25 cellular contexts compared by ENCODE assay signal in the genomic region with DNA sequence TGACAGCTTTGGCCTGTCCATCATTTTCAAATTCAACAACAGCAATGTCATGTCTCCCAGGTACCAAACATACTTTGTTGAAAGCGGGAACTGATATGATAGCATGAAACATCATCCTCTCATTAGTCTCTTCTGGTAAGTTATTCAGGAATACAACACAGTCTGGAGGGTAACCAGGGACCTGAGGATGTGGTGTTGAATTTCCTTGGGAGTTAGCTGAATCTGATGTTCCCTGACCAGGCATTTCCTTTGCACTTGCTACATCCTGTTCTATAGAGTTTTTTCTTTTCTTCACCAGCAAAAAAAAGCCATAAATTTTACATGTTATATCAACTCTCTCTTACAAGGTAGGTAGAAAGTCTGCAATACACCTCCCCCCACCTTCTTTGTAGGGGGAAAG.
DNase-seq lines count a peak whose midpoint lies in the region; ATAC-seq lines count a peak whose summit lies in the region.
"Had no signal": no experiment of that assay in that cellular context is flagged by ENCODE, and none has a peak within 500 bp of the region (broad histone marks: within the 10 kb centered on the region; RNA-seq: fewer than 3 reads in every experiment).

No MANE protein-coding gene starts in this region.

- POLR2A ChIA-PET in T-cell (lab: Charles Lee), result no interaction called here

- no peak overlapping the region for H3K4ac ChIP-seq in neuronal stem cell (ENCODE audit: low read length)

- H2BK12ac ChIP-seq in neuronal stem cell (ENCODE audit: low read length), result no peak overlapping the region

- H3K9ac ChIP-seq in neuronal stem cell (ENCODE audit: low read depth, low read length, poor library complexity), result no peak overlapping the region
- H3K9ac ChIP-seq: BLaER1 had no signal

- H3K4me3 ChIP-seq in neuronal stem cell (ENCODE audit: low read length in 2 of 2), result no peak overlapping the region
- H3K4me3 ChIP-seq: BLaER1, body of pancreas, GM12878, heart right ventricle, SJCRH30 had no signal

- H2BK120ac ChIP-seq in neuronal stem cell (ENCODE audit: low read depth, low read length), result no peak overlapping the region

- H3K9me3 Mint-ChIP-seq in activated T-cell treated with anti-CD3 and anti-CD28 coated beads, Interleukin-2, amount 50 U/mL, for 72 hours, result no peaks in the 10 kb centered on the region
- H3K9me3 Mint-ChIP-seq in T-cell, result no peaks in the 10 kb centered on the region
- H3K9me3 Mint-ChIP-seq in stimulated activated naive B cell treated with anti-CD40 and anti-IgM and Interleukin-4, amounts not matched to agents 10 μg/mL and 1 μg/mL and 100 μg/mL, for 72 hours, result no peaks in the 10 kb centered on the region
- H3K9me3 Mint-ChIP-seq: natural killer cell had no signal

- H3K27ac ChIP-seq in neuronal stem cell (replicated peaks; ENCODE audit: low read length), result no peak overlapping the region
- H3K27ac ChIP-seq: BLaER1, body of pancreas, foreskin keratinocyte, SJCRH30 had no signal

- no peak overlapping the region for H2BK5ac ChIP-seq in neuronal stem cell (ENCODE audit: low read length)

- no peak for DNase-seq in activated T-cell treated with anti-CD3 and anti-CD28 coated beads, Interleukin-2, amount 50 U/mL, for 72 hours
- no peak for DNase-seq in activated T-cell treated with anti-CD3 and anti-CD28 coated beads, Interleukin-2, amount 50 U/mL, for 1 hour
- DNase-seq in T-cell, result no peak
- DNase-seq in dermis blood vessel endothelial cell, result peak; percentile 86
- DNase-seq in stimulated activated naive B cell treated with anti-CD40 and anti-IgM and Interleukin-4, amounts not matched to agents 10 μg/mL and 1 μg/mL and 100 μg/mL, for 72 hours, result no peak
- no peak for DNase-seq in activated CD4-positive, CD25-positive, alpha-beta regulatory T cell treated with anti-CD3 and anti-CD28 coated beads, Interleukin-2, amount 50 U/mL, for 72 hours
- DNase-seq in neuronal stem cell (ENCODE audit: low spot score), result no peak
- DNase-seq: ACHN; activated CD4-positive, alpha-beta T cell treated with anti-CD3 and anti-CD28 coated beads, Interleukin-2, amount 50 U/mL, for 1 hour; body of pancreas; foreskin keratinocyte; H7; heart right ventricle; natural killer cell; NCI-H1048; NCI-H1930; NCI-H226; retina; SJCRH30; small intestine; stimulated activated CD4-positive, alpha-beta T cell treated with anti-CD3 and anti-CD28 coated beads, Interleukin-2, amount 100 ng/mL, for 24 hours had no signal

- H3K4me2 ChIP-seq in neuronal stem cell (ENCODE audit: insufficient read depth, low read length, poor library complexity, severe bottlenecking), result no peak overlapping the region
- H3K4me2 ChIP-seq: BLaER1 had no signal

- no peak overlapping the region for H2AFZ ChIP-seq in neuronal stem cell (ENCODE audit: low read length)

- peak overlapping the region; percentile 3 for H3K27ac Mint-ChIP-seq in activated T-cell treated with anti-CD3 and anti-CD28 coated beads, Interleukin-2, amount 50 U/mL, for 72 hours
- peak overlapping the region; percentile 76 to 78 for H3K27ac Mint-ChIP-seq in T-cell
- H3K27ac Mint-ChIP-seq in stimulated activated naive B cell treated with anti-CD40 and anti-IgM and Interleukin-4, amounts not matched to agents 10 μg/mL and 1 μg/mL and 100 μg/mL, for 72 hours, result peak overlapping the region; percentile 75

- H4K91ac ChIP-seq in neuronal stem cell (ENCODE audit: low read depth, low read length, poor library complexity), result no peak overlapping the region

- peaks cover 0 to 4% of the 10 kb centered on the region in 2 donors for H3K9me3 ChIP-seq in neuronal stem cell (replicated peaks in 1 of 2; ENCODE audit: control insufficient read depth in 2 of 2, insufficient read depth in 1 of 2, low read depth in 1 of 2, low read length in 2 of 2)
- H3K9me3 ChIP-seq: BLaER1, body of pancreas, heart right ventricle, SJCRH30 had no signal

- peaks cover 2 to 29% of the 10 kb centered on the region in 2 donors for H3K4me1 ChIP-seq in neuronal stem cell (ENCODE audit: control insufficient read depth in 2 of 2, insufficient read depth in 1 of 2, low read depth in 1 of 2, low read length in 2 of 2)

- no peak overlapping the region for H2BK15ac ChIP-seq in neuronal stem cell (ENCODE audit: low read length)

- WGBS in neuronal stem cell (ENCODE audit: extremely low coverage in 2 of 2, insufficient read length in 2 of 2, insufficient replicate concordance in 1 of 2), 2 donors, result no CpG with 5 or more reads among the region's 1 CpG

- no peak overlapping the region for H3K18ac ChIP-seq in neuronal stem cell (ENCODE audit: low read length)

- H3K27me3 Mint-ChIP-seq in activated T-cell treated with anti-CD3 and anti-CD28 coated beads, Interleukin-2, amount 50 U/mL, for 72 hours (ENCODE audit: low read depth), result no peaks in the 10 kb centered on the region
- no peaks in the 10 kb centered on the region for H3K27me3 Mint-ChIP-seq in T-cell
- H3K27me3 Mint-ChIP-seq in stimulated activated naive B cell treated with anti-CD40 and anti-IgM and Interleukin-4, amounts not matched to agents 10 μg/mL and 1 μg/mL and 100 μg/mL, for 72 hours, result no peaks in the 10 kb centered on the region

- H2AK5ac ChIP-seq in neuronal stem cell (ENCODE audit: low read depth, low read length), result no peak overlapping the region

- H3K23ac ChIP-seq in neuronal stem cell (ENCODE audit: low read depth, low read length, poor library complexity), result no peak overlapping the region

- no peaks in the 10 kb centered on the region for H3K27me3 ChIP-seq in neuronal stem cell (ENCODE audit: control insufficient read depth in 3 of 3, insufficient read depth in 3 of 3, low read depth in 1 of 3, low read length in 3 of 3)
- H3K27me3 ChIP-seq: BLaER1, body of pancreas, foreskin keratinocyte, heart right ventricle, SJCRH30 had no signal

- H3K14ac ChIP-seq in neuronal stem cell (ENCODE audit: low read length), result no peak overlapping the region

- peaks cover 0 to 23% of the 10 kb centered on the region in 2 donors for H3K36me3 ChIP-seq in neuronal stem cell (replicated peaks in 1 of 2; ENCODE audit: control insufficient read depth in 2 of 2, insufficient read depth in 2 of 2, low read length in 2 of 2)
- H3K36me3 ChIP-seq: BLaER1, SJCRH30 had no signal

- peak overlapping the region in 1 of 2 donors; percentile 10 for H3K4me3 Mint-ChIP-seq in activated T-cell treated with anti-CD3 and anti-CD28 coated beads, Interleukin-2, amount 50 U/mL, for 72 hours
- H3K4me3 Mint-ChIP-seq in T-cell, result peak overlapping the region in 1 of 3 donors; percentile 57
- H3K4me3 Mint-ChIP-seq in stimulated activated naive B cell treated with anti-CD40 and anti-IgM and Interleukin-4, amounts not matched to agents 10 μg/mL and 1 μg/mL and 100 μg/mL, for 72 hours, result no peak overlapping the region
- H3K4me3 Mint-ChIP-seq: natural killer cell had no signal

- no peak for ATAC-seq in activated T-cell treated with anti-CD3 and anti-CD28 coated beads, Interleukin-2, amount 50 U/mL, for 72 hours (replicated peaks in 1 of 2)
- ATAC-seq in T-cell (replicated peaks in 1 of 4), result no peak
- no peak for ATAC-seq in stimulated activated naive B cell treated with anti-CD40 and anti-IgM and Interleukin-4, amounts not matched to agents 10 μg/mL and 1 μg/mL and 100 μg/mL, for 72 hours (replicated peaks)
- no peak for ATAC-seq in GM21360 (IDR thresholded peaks at IDR 0.05; ENCODE audit: unreplicated experiment)
- ATAC-seq: body of pancreas, foreskin keratinocyte, GM12878, heart right ventricle, left lobe of liver, natural killer cell had no signal

- peaks cover 98% of the 10 kb centered on the region for H3K4me1 Mint-ChIP-seq in activated T-cell treated with anti-CD3 and anti-CD28 coated beads, Interleukin-2, amount 50 U/mL, for 72 hours (ENCODE audit: low read depth)
- peaks cover 92 to 95% (median 93%) of the 10 kb centered on the region in 3 donors for H3K4me1 Mint-ChIP-seq in T-cell
- peaks cover 47 to 84% of the 10 kb centered on the region in 2 donors for H3K4me1 Mint-ChIP-seq in stimulated activated naive B cell treated with anti-CD40 and anti-IgM and Interleukin-4, amounts not matched to agents 10 μg/mL and 1 μg/mL and 100 μg/mL, for 72 hours

- peaks cover 7 to 14% of the 10 kb centered on the region in 2 donors for H3K36me3 Mint-ChIP-seq in activated T-cell treated with anti-CD3 and anti-CD28 coated beads, Interleukin-2, amount 50 U/mL, for 72 hours (ENCODE audit: insufficient read depth in 2 of 2)
- peaks cover 46% of the 10 kb centered on the region for H3K36me3 Mint-ChIP-seq in T-cell
- H3K36me3 Mint-ChIP-seq in stimulated activated naive B cell treated with anti-CD40 and anti-IgM and Interleukin-4, amounts not matched to agents 10 μg/mL and 1 μg/mL and 100 μg/mL, for 72 hours, result peaks cover 0 to 3% of the 10 kb centered on the region in 2 donors
- H3K36me3 Mint-ChIP-seq: natural killer cell had no signal

- H3K79me1 ChIP-seq in neuronal stem cell (ENCODE audit: low read depth, low read length), result peaks cover 2% of the 10 kb centered on the region

- CTCF ChIA-PET in T-cell (lab: Charles Lee), result no interaction called here

- no peak overlapping the region for H4K8ac ChIP-seq in neuronal stem cell (ENCODE audit: low read depth, low read length)

Comparison
In these comparisons a context has a peak if more than half of its experiments do, and no peak if none do; other contexts are left out.
1. H3K27ac Mint-ChIP-seq: peak in every context shown above with its lines; median percentile 77 in T-cell; 75 in stimulated activated naive B cell treated with anti-CD40 and anti-IgM and Interleukin-4, amounts not matched to agents 10 μg/mL and 1 μg/mL and 100 μg/mL, for 72 hours; 3 in activated T-cell treated with anti-CD3 and anti-CD28 coated beads, Interleukin-2, amount 50 U/mL, for 72 hours.